ENCODE assay signal across 32 cellular contexts in the genomic region with DNA sequence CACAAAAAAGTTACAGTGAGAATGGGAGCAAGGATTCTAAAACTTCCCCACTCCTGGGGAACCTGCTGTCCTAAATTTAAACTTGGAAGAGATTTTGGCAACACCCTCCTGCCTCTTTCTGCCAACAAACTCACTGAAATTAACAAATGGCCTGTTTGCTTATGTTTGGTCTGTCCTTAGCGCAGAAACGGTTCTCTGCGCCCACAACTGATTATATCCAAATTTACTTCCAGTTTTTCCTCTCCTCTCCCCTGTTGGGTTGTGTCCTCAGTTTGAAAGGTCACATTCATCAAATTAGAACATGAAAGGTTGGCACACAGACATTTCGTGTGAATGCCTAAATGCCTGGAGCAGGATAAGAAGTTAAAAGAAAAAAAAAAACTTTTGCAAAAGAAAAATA. TPM values are rescaled to one million over a fixed set of nuclear protein-coding genes. Genes with fewer than 3 reads are reported as not detected.
DNase-seq lines count a peak whose midpoint lies in the region; ATAC-seq and TF ChIP-seq lines count a peak whose summit lies in the region.
"Had no signal": no experiment of that assay in that cellular context is flagged by ENCODE, and none has a peak within 500 bp of the region (broad histone marks: within the 10 kb centered on the region; RNA-seq: fewer than 3 reads in every experiment).

No MANE protein-coding gene starts in this region.

- TF ChIP-seq CTCF in astrocyte of the cerebellum (IDR thresholded peaks at IDR 0.05; ENCODE audit: low read depth, low read length, missing control alignments), result no peak
- TF ChIP-seq CTCF in heart right ventricle (IDR thresholded peaks at IDR 0.05), result no peak

- H3K36me3 ChIP-seq in heart right ventricle, result no peaks in the 10 kb centered on the region
- H3K36me3 ChIP-seq: ascending aorta, left lung, right lobe of liver, tibial artery had no signal

- POLR2A ChIA-PET in activated CD4-positive, alpha-beta memory T cell treated with anti-CD3 and anti-CD28 coated beads for 36 hours (lab: Charles Lee), result no interaction called here

- H3K9me3 Mint-ChIP-seq in activated CD4-positive, alpha-beta memory T cell treated with anti-CD3 and anti-CD28 coated beads for 36 hours, result peaks cover 5% of the 10 kb centered on the region
- H3K9me3 Mint-ChIP-seq: activated CD8-positive, alpha-beta T cell treated with anti-CD3 and anti-CD28 coated beads for 36 hours; immature natural killer cell had no signal

- DNase-seq in Right ventricle myocardium inferior (ENCODE audit: missing footprints) (no peak), cardiac septum (ENCODE audit: low spot score) (no peak), astrocyte of the cerebellum (ENCODE audit: low read depth) (peak; percentile 52), heart right ventricle (no peak), retina (no peak)
- no peak for DNase-seq in activated CD4-positive, alpha-beta memory T cell treated with anti-CD3 and anti-CD28 coated beads for 36 hours
- DNase-seq: activated CD4-positive, CD25-positive, alpha-beta regulatory T cell treated with anti-CD3 and anti-CD28 coated beads, Interleukin-2, amount 50 U/mL, for 72 hours; activated CD8-positive, alpha-beta T cell treated with anti-CD3 and anti-CD28 coated beads for 36 hours; activated effector memory CD4-positive, alpha-beta T cell treated with Interleukin-2 at 50 U/mL for 16 hours; activated naive CD8-positive, alpha-beta T cell treated with anti-CD3 and anti-CD28 coated beads for 36 hours; cerebellar nuclear complex; DMS53; foreskin keratinocyte; GDM1; H9; immature natural killer cell; Karpas-422; left lung; midbrain; naive thymus-derived CD8-positive, alpha-beta T cell; NCI-H1048; NCI-H187; NCI-H2171 treated with DMSO at 0.1 percent for 48 hours; NCI-H526 treated with DMSO at 0.1 percent for 48 hours; right lobe of liver; stimulated activated naive CD4-positive, alpha-beta T cell treated with Interleukin-2 at 50 U/mL for 16 hours; SW 1271; T1000; tibial artery had no signal

- H3K4me3 ChIP-seq in astrocyte of the cerebellum (ENCODE audit: low read depth, low read length), result no peak overlapping the region
- H3K4me3 ChIP-seq in heart right ventricle, result no peak overlapping the region
- H3K4me3 ChIP-seq: ascending aorta, left lung, right lobe of liver, tibial artery had no signal

- CTCF ChIA-PET in activated CD4-positive, alpha-beta memory T cell treated with anti-CD3 and anti-CD28 coated beads for 36 hours (lab: Charles Lee), result no interaction called here

- in situ Hi-C loops in astrocyte of the cerebellum (cut with HindIII; ENCODE audit: low sequenced_read_pairs), result no loop called here

- peak; percentile 36 for ATAC-seq in Right ventricle myocardium inferior
- peak in 2 of 8 donors; percentile 33 to 34 for ATAC-seq in heart right ventricle
- no peak for ATAC-seq in GM19324 (IDR thresholded peaks at IDR 0.05; ENCODE audit: low FRiP score, unreplicated experiment)
- ATAC-seq in GM21786 (IDR thresholded peaks at IDR 0.05; ENCODE audit: unreplicated experiment), result no peak
- ATAC-seq: activated CD8-positive, alpha-beta T cell treated with anti-CD3 and anti-CD28 coated beads for 36 hours; foreskin keratinocyte; left lung; naive thymus-derived CD8-positive, alpha-beta T cell; right lobe of liver had no signal

- H3K4me3 Mint-ChIP-seq in activated CD4-positive, alpha-beta memory T cell treated with anti-CD3 and anti-CD28 coated beads for 36 hours, result no peak overlapping the region
- H3K4me3 Mint-ChIP-seq: activated CD8-positive, alpha-beta T cell treated with anti-CD3 and anti-CD28 coated beads for 36 hours; activated naive CD8-positive, alpha-beta T cell treated with anti-CD3 and anti-CD28 coated beads for 36 hours; H9; immature natural killer cell; naive thymus-derived CD8-positive, alpha-beta T cell had no signal

- H3K27me3 ChIP-seq in heart right ventricle, result peaks cover 0 to 9% (median 0%) of the 10 kb centered on the region in 7 donors
- H3K27me3 ChIP-seq: ascending aorta, left lung, right lobe of liver had no signal

- intact Hi-C loops in Right ventricle myocardium inferior (cut with DNase I), result no loop called here
- intact Hi-C loops in cardiac septum (cut with DNase I), result no loop called here
- intact Hi-C loops in heart right ventricle (cut with DNase I), result loop anchor here in 1 of 10 donors (5.0 kb wide), 1 partner anchor 36 kb away; no protein-coding TSS in a partner anchor
- intact Hi-C loops in activated CD4-positive, alpha-beta memory T cell treated with anti-CD3 and anti-CD28 coated beads for 36 hours (cut with micrococcal nuclease), result no loop called here

- peaks cover 0 to 16% (median 4%) of the 10 kb centered on the region in 9 donors for H3K4me1 ChIP-seq in heart right ventricle
- H3K4me1 ChIP-seq: foreskin keratinocyte, left lung, right lobe of liver had no signal

- no peaks in the 10 kb centered on the region for H3K4me1 Mint-ChIP-seq in activated CD4-positive, alpha-beta memory T cell treated with anti-CD3 and anti-CD28 coated beads for 36 hours (ENCODE audit: low read depth)
- H3K4me1 Mint-ChIP-seq: activated naive CD8-positive, alpha-beta T cell treated with anti-CD3 and anti-CD28 coated beads for 36 hours; H9; immature natural killer cell; naive thymus-derived CD8-positive, alpha-beta T cell had no signal

- H3K36me3 Mint-ChIP-seq in activated CD4-positive, alpha-beta memory T cell treated with anti-CD3 and anti-CD28 coated beads for 36 hours, result no peaks in the 10 kb centered on the region
- H3K36me3 Mint-ChIP-seq: activated naive CD8-positive, alpha-beta T cell treated with anti-CD3 and anti-CD28 coated beads for 36 hours; immature natural killer cell; naive thymus-derived CD8-positive, alpha-beta T cell had no signal

- H3K27me3 Mint-ChIP-seq in activated CD4-positive, alpha-beta memory T cell treated with anti-CD3 and anti-CD28 coated beads for 36 hours, result peaks cover 11% of the 10 kb centered on the region

- H3K27ac ChIP-seq in heart right ventricle, result peak overlapping the region in 8 of 10 donors; percentile 22 to 61 (median 35)
- H3K27ac ChIP-seq: foreskin keratinocyte, left lung, right lobe of liver, tibial artery had no signal

- H3K9me3 ChIP-seq in heart right ventricle, result peaks cover 0 to 19% (median 7%) of the 10 kb centered on the region in 11 donors
- H3K9me3 ChIP-seq: right lobe of liver had no signal

- 12 to 14% methylated on average over 4 of the region's 4 CpGs for WGBS in heart right ventricle, 2 donors

- no peak overlapping the region for H3K27ac Mint-ChIP-seq in activated CD4-positive, alpha-beta memory T cell treated with anti-CD3 and anti-CD28 coated beads for 36 hours
- H3K27ac Mint-ChIP-seq: activated CD8-positive, alpha-beta T cell treated with anti-CD3 and anti-CD28 coated beads for 36 hours; activated naive CD8-positive, alpha-beta T cell treated with anti-CD3 and anti-CD28 coated beads for 36 hours; H9; immature natural killer cell had no signal

RNA-seq across cellular contexts. Expression of a gene that starts 56.4 kb away (rescaled TPM):
- total RNA-seq in Right ventricle myocardium inferior (13.0 TPM), cardiac septum (15.4 TPM), heart right ventricle (10 to 100 TPM in 9 of 10 donors, 1 to 10 TPM in 1; 9.9 to 18.7 (median 13.0) TPM)
- polyA plus RNA-seq in heart right ventricle, result 10 to 100 TPM; 12.5 to 17.0 TPM
- total RNA-seq in activated CD4-positive, alpha-beta memory T cell treated with anti-CD3 and anti-CD28 coated beads for 36 hours, result 10 to 100 TPM; 17.7 to 19.3 TPM
